7 cellular contexts compared by ENCODE assay signal in genomic region chr3:170355738-170356595, GRCh38. TPM values are rescaled to one million over a fixed set of nuclear protein-coding genes. Genes with fewer than 3 reads are reported as not detected.
DNase-seq lines count a peak whose midpoint lies in the region; ATAC-seq and TF ChIP-seq lines count a peak whose summit lies in the region.

No MANE protein-coding gene starts in this region.

- peaks cover 34% of the 10 kb centered on the region for H3F3A ChIP-seq in SK-N-SH (replicated peaks; ENCODE audit: insufficient read depth)

- H3K4me3 ChIP-seq in GM08714 (ENCODE audit: low read length): peak overlapping the region; percentile 90
- H3K4me3 ChIP-seq in KMS-11 (IDR thresholded peaks at IDR 0.05; ENCODE audit: insufficient read depth, low read depth, low read length): peak overlapping the region; percentile 42
- peak overlapping the region; percentile 52 to 71 for H3K4me3 ChIP-seq in SK-N-SH (ENCODE audit: low read depth in 2 of 2, low read length in 1 of 2)
- peak overlapping the region; percentile 55 for H3K4me3 ChIP-seq in mononuclear cell (ENCODE audit: low read length)

- CTCF ChIA-PET in SK-N-SH (lab: Yijun Ruan, JAX): interaction anchor here (0.6 to 1.6 kb wide), 8 partner anchors 15 to 510 kb away, joined by 3 to 5 read pairs (median 3); partner anchors contain the start of gene SLC7A14

- DNase-seq in SK-N-SH: peak; percentile 41
- peak in 1 of 3 experiments; percentile 31 for DNase-seq in effector memory CD8-positive, alpha-beta T cell
- DNase-seq in ureter (ENCODE audit: low spot score): peak; percentile 55

- H3K79me2 ChIP-seq in KMS-11 (ENCODE audit: insufficient read depth, low read depth) (peaks cover 28% of the 10 kb centered on the region), SK-N-SH (ENCODE audit: insufficient read depth) (peaks cover 33% of the 10 kb centered on the region)

- peak overlapping the region; percentile 73 to 84 for H3K4me3 Mint-ChIP-seq in effector memory CD8-positive, alpha-beta T cell

- H4K20me1 ChIP-seq in KMS-11 (ENCODE audit: insufficient read depth): no peaks in the 10 kb centered on the region
- H4K20me1 ChIP-seq in SK-N-SH (ENCODE audit: insufficient read depth): peaks cover 19% of the 10 kb centered on the region

- H3K27ac Mint-ChIP-seq in effector memory CD8-positive, alpha-beta T cell: peak overlapping the region; percentile 95 to 97

- H3K9me3 ChIP-seq in SK-N-SH: no peaks in the 10 kb centered on the region
- H3K9me3 ChIP-seq in mononuclear cell (ENCODE audit: low read depth, low read length): no peaks in the 10 kb centered on the region

- peak in 1 of 2 experiments; percentile 4; a peak in 1 of 4 replicates for TF ChIP-seq EP300 in SK-N-SH (IDR thresholded peaks at IDR 0.05; ENCODE audit: borderline replicate concordance in 1 of 2, low read depth in 1 of 2, low read length in 1 of 2)

- no peak for TF ChIP-seq RAD21 in SK-N-SH (IDR thresholded peaks at IDR 0.05; ENCODE audit: low read length)

- H2AFZ ChIP-seq in KMS-11 (ENCODE audit: low read depth): peak overlapping the region; percentile 45
- peak overlapping the region; percentile 85 for H2AFZ ChIP-seq in SK-N-SH (ENCODE audit: low read depth)

- no peaks in the 10 kb centered on the region for H3K9me3 Mint-ChIP-seq in effector memory CD8-positive, alpha-beta T cell

- H3K27ac ChIP-seq in KMS-11 (peak overlapping the region; percentile 96), SK-N-SH (ENCODE audit: low read depth in 2 of 2, low read length in 1 of 2) (peak overlapping the region; percentile 99 to 100)

- H3K27me3 Mint-ChIP-seq in effector memory CD8-positive, alpha-beta T cell: no peaks in the 10 kb centered on the region

- WGBS in SK-N-SH (ENCODE audit: low lambda C conversion rate): 7% methylated on average over 22 of the region's 22 CpGs

- TF ChIP-seq CTCF in KMS-11 (conservative IDR thresholded peaks at IDR 0.05; ENCODE audit: low read depth, low read length) (no peak), SK-N-SH (IDR thresholded peaks at IDR 0.05) (no peak)

- H3K27me3 ChIP-seq in KMS-11 (ENCODE audit: insufficient read depth, low read depth): no peaks in the 10 kb centered on the region
- no peaks in the 10 kb centered on the region for H3K27me3 ChIP-seq in SK-N-SH (ENCODE audit: insufficient read depth)
- H3K27me3 ChIP-seq in mononuclear cell (ENCODE audit: insufficient read depth, low read length): no peaks in the 10 kb centered on the region

- H3K36me3 ChIP-seq in KMS-11 (ENCODE audit: insufficient read depth) (no peaks in the 10 kb centered on the region), SK-N-SH (replicated peaks in 1 of 2; ENCODE audit: control insufficient read depth in 1 of 2, insufficient read depth in 2 of 2, low read length in 1 of 2) (peaks cover 15 to 20% of the 10 kb centered on the region in 2 experiments)

- peaks cover 57% of the 10 kb centered on the region for H3K4me1 ChIP-seq in KMS-11 (ENCODE audit: low read depth, poor library complexity, severe bottlenecking)
- peaks cover 25 to 30% of the 10 kb centered on the region in 2 experiments for H3K4me1 ChIP-seq in SK-N-SH (ENCODE audit: control insufficient read depth in 1 of 2, insufficient read depth in 2 of 2, low read depth in 1 of 2, low read length in 1 of 2)
- peaks cover 57% of the 10 kb centered on the region for H3K4me1 ChIP-seq in mononuclear cell (ENCODE audit: insufficient read depth, low read length)

- POLR2A ChIA-PET in SK-N-SH (lab: Yijun Ruan, JAX): interaction anchor here (0.6 to 1.9 kb wide), 7 partner anchors 10 to 497 kb away, joined by 3 to 6 read pairs (median 3); partner anchors contain the start of genes PRKCI and SLC7A14

- H3K4me1 Mint-ChIP-seq in effector memory CD8-positive, alpha-beta T cell (ENCODE audit: low read depth in 2 of 2): peaks cover 13 to 28% of the 10 kb centered on the region in 2 donors

- H3K4me2 ChIP-seq in KMS-11 (peak overlapping the region; percentile 84), SK-N-SH (peak overlapping the region; percentile 96)

- H3K9me2 ChIP-seq in SK-N-SH: no peaks in the 10 kb centered on the region

- H3K9ac ChIP-seq in KMS-11: peak overlapping the region; percentile 84
- peak overlapping the region; percentile 96 for H3K9ac ChIP-seq in SK-N-SH

- H3K36me3 Mint-ChIP-seq in effector memory CD8-positive, alpha-beta T cell (ENCODE audit: insufficient read depth): peaks cover 43% of the 10 kb centered on the region

- ATAC-seq in GM21723 (IDR thresholded peaks at IDR 0.05; ENCODE audit: unreplicated experiment): peak; percentile 30
- no peak for ATAC-seq in effector memory CD8-positive, alpha-beta T cell (replicated peaks)

TF ChIP-seq in SK-N-SH, 30 proteins besides CTCF, POLR2A, EP300 and RAD21:
- TF ChIP-seq YY1 (IDR thresholded peaks at IDR 0.05; ENCODE audit: low read depth) (no peak), MAX (IDR thresholded peaks at IDR 0.05; ENCODE audit: low read depth) (no peak), NFIC (IDR thresholded peaks at IDR 0.05; ENCODE audit: borderline replicate concordance) (no peak; the same call in 1 of the 2 replicates), JUND (IDR thresholded peaks at IDR 0.05) (no peak), USF2 (IDR thresholded peaks at IDR 0.05; ENCODE audit: borderline replicate concordance, low read depth, low read length) (no peak), GATA2 (CRISPR knock-in tag; IDR thresholded peaks at IDR 0.05) (peak; percentile 33; the same call in 1 of the 2 replicates), RCOR1 (IDR thresholded peaks at IDR 0.05; ENCODE audit: low read length) (no peak), ELF1 (IDR thresholded peaks at IDR 0.05) (no peak), MXI1 (IDR thresholded peaks at IDR 0.05; ENCODE audit: low read depth, low read length) (peak; percentile 56; the same call in 1 of the 2 replicates), TCF12 (IDR thresholded peaks at IDR 0.05) (peak; percentile 36; the same call in 1 of the 2 replicates), RFX5 (IDR thresholded peaks at IDR 0.05; ENCODE audit: low read length) (no peak), FOXM1 (IDR thresholded peaks at IDR 0.05; ENCODE audit: low read depth) (no peak), PBX3 (IDR thresholded peaks at IDR 0.05) (no peak)

RNA-seq across cellular contexts. Expression of gene SKIL, which starts 1.5 kb away (rescaled TPM):
- 3.9 and 5.1 TPM in 2 replicates for polyA plus RNA-seq in SK-N-SH (2012; rRNA removed)
- 4.0 and 4.8 TPM in 2 replicates for polyA plus RNA-seq in SK-N-SH (2012; cell fraction: cytosol; rRNA removed)
- polyA plus RNA-seq in SK-N-SH (2012; cell fraction: nucleus; rRNA removed): 7.2 and 12.9 TPM in 2 replicates
- total RNA-seq in mononuclear cell (107 TPM), ureter (51.9 TPM)
